ENCODE assay signal across 8 cellular contexts in the genomic region with DNA sequence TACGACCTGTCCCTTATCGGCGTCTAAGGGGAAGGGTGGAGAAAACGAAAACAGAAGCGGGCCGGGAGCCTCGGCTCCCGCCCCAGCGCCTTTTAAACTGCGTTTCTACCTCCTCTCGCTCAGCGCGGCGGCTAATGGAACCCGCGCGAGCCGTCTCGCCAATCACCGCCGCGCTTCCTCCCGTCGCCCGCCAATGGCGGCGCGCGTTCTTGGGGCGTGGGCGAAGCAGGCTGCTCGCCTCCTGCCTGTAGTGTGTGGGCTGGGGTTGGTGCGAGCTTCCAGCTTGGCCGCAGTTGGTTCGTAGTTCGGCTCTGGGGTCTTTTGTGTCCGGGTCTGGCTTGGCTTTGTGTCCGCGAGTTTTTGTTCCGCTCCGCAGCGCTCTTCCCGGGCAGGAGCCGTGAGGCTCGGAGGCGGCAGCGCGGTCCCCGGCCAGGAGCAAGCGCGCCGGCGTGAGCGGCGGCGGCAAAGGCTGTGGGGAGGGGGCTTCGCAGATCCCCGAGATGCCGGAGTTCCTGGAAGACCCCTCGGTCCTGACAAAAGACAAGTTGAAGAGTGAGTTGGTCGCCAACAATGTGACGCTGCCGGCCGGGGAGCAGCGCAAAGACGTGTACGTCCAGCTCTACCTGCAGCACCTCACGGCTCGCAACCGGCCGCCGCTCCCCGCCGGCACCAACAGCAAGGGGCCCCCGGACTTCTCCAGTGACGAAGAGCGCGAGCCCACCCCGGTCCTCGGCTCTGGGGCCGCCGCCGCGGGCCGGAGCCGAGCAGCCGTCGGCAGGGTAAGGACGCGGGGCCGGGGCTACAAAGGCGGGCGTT. TPM values are rescaled to one million over a fixed set of nuclear protein-coding genes. Genes with fewer than 3 reads are reported as not detected.
DNase-seq lines count a peak whose midpoint lies in the region; ATAC-seq and FAIRE-seq lines count a peak whose summit lies in the region.

A gene with protein sequence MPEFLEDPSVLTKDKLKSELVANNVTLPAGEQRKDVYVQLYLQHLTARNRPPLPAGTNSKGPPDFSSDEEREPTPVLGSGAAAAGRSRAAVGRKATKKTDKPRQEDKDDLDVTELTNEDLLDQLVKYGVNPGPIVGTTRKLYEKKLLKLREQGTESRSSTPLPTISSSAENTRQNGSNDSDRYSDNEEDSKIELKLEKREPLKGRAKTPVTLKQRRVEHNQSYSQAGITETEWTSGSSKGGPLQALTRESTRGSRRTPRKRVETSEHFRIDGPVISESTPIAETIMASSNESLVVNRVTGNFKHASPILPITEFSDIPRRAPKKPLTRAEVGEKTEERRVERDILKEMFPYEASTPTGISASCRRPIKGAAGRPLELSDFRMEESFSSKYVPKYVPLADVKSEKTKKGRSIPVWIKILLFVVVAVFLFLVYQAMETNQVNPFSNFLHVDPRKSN (plus strand): TSS at position 223 of the 816 bp plus-strand sequence. CDS start 278 bp downstream, at position 501.

- peak within 1 kb of the TSS; percentile 98 for H3K4me3 Mint-ChIP-seq in T-helper 2 cell treated with Interferon-gamma antibody and Interleukin-4, amounts not matched to agents 5 μg/mL and 100 μg/mL, for 36 hours

- H3K4me1 Mint-ChIP-seq in T-helper 2 cell treated with Interferon-gamma antibody and Interleukin-4, amounts not matched to agents 5 μg/mL and 100 μg/mL, for 36 hours (ENCODE audit: low read depth) = peaks cover 31% of the 10 kb centered on the region

- peak within 1 kb of the TSS; percentile 100 for H3K27ac Mint-ChIP-seq in T-helper 2 cell treated with Interferon-gamma antibody and Interleukin-4, amounts not matched to agents 5 μg/mL and 100 μg/mL, for 36 hours

- H3K27me3 Mint-ChIP-seq in T-helper 2 cell treated with Interferon-gamma antibody and Interleukin-4, amounts not matched to agents 5 μg/mL and 100 μg/mL, for 36 hours (ENCODE audit: low read depth) = no peaks in the 10 kb centered on the region

- peaks cover 52% of the 10 kb centered on the region for H3K36me3 Mint-ChIP-seq in T-helper 2 cell treated with Interferon-gamma antibody and Interleukin-4, amounts not matched to agents 5 μg/mL and 100 μg/mL, for 36 hours (ENCODE audit: low read depth)

- intact Hi-C loops in left ventricle myocardium superior (cut with micrococcal nuclease) = no loop called here

- FAIRE-seq in urothelium cell line (lab: Jason Lieb, UNC) = no peak

- H3K9me3 Mint-ChIP-seq in T-helper 2 cell treated with Interferon-gamma antibody and Interleukin-4, amounts not matched to agents 5 μg/mL and 100 μg/mL, for 36 hours = no peaks in the 10 kb centered on the region

- ATAC-seq in GM18508 (IDR thresholded peaks at IDR 0.05; ENCODE audit: insufficient read depth, unreplicated experiment) (peak; percentile 48), HG02981 (IDR thresholded peaks at IDR 0.05; ENCODE audit: unreplicated experiment) (peak; percentile 82), left ventricle myocardium superior (peak; percentile 100)

- DNase-seq in NCI-H2029 (lab: John Stamatoyannopoulos, UW) = peak; percentile 84
- peak; percentile 98 for DNase-seq in T-helper 2 cell treated with Interferon-gamma antibody and Interleukin-4, amounts not matched to agents 5 μg/mL and 100 μg/mL, for 36 hours (ENCODE audit: low spot score)
- DNase-seq in anterior cingulate cortex (lab: John Stamatoyannopoulos, UW) = peak; percentile 49 to 93 (median 84)
- peak; percentile 95 for DNase-seq in left ventricle myocardium superior
- peak; percentile 65 for DNase-seq in pulmonary artery endothelial cell (ENCODE audit: low read depth, low spot score)
- peak; percentile 89 for DNase-seq in urothelium cell line (ENCODE audit: low spot score)

RNA-seq across cellular contexts. Expression of the gene that starts here (rescaled TPM):
- total RNA-seq in left ventricle myocardium superior (16.2 TPM), pulmonary artery endothelial cell (98.7 and 191 TPM in 2 replicates)

Comparison
In these comparisons a context has a peak if more than half of its experiments do, and no peak if none do; other contexts are left out.
1. Peak in every context shown above with its lines: DNase-seq and ATAC-seq.
2. ATAC-seq: peak in every context shown above with its lines; median percentile 100 in left ventricle myocardium superior; 82 in HG02981; 48 in GM18508.